ENCODE assay signal across 13 cellular contexts in the genomic region with DNA sequence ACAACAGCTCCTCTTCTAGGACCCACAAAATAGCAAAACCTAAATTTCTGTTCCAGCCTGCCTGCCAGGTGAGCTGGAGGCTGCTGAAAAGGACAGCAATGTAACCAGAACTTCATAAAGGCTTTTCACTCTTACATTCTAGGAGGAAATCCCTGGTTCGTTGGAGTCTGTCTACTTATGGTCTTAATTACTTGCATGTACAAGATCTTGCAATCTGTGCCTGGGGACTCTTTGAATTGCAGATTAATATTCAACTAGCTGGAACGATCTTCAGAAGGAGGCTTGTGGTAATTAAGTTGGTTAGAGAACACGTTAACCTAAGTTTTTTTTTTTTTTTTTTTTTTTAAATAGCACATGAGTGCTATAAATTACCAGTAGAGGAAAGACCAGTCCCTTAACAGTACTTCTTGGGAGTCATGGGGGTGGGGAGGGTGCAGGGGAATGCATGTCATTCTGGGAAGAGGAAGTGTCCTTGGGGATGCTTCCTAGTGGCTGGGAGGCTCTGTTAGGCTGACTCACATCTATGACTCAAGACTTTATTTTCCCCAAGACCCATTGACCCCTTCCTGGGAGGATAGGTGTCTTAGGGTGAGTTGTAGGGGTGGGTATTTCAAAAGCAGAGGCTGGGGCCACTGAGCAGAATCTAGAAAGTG.
DNase-seq lines count a peak whose midpoint lies in the region; ATAC-seq and TF ChIP-seq lines count a peak whose summit lies in the region.
"Had no signal": no experiment of that assay in that cellular context is flagged by ENCODE, and none has a peak within 500 bp of the region (broad histone marks: within the 10 kb centered on the region; RNA-seq: fewer than 3 reads in every experiment).

No MANE protein-coding gene starts in this region.

- ATAC-seq in upper lobe of right lung (peak; percentile 51), GM18502 (IDR thresholded peaks at IDR 0.05; ENCODE audit: poor library complexity, unreplicated experiment) (no peak), HG03432 (IDR thresholded peaks at IDR 0.05; ENCODE audit: unreplicated experiment) (no peak), GM21723 (IDR thresholded peaks at IDR 0.05; ENCODE audit: unreplicated experiment) (no peak)

- H3K27ac ChIP-seq in Peyer's patch (peak overlapping the region in 1 of 4 donors; percentile 65), upper lobe of right lung (no peak overlapping the region)
- H3K27ac ChIP-seq: 22Rv1, KMS-11 had no signal

- peak; percentile 11 for DNase-seq in DMS53 (lab: John Stamatoyannopoulos, UW)
- no peak for DNase-seq in DMS53 treated with DMSO at 0.1 percent for 48 hours (lab: John Stamatoyannopoulos, UW; ENCODE audit: unreplicated experiment)
- peak in 2 of 3 donors; percentile 57 to 82 for DNase-seq in Peyer's patch
- peak; percentile 3 to 4 for DNase-seq in foreskin fibroblast
- DNase-seq in upper lobe of right lung = no peak
- DNase-seq: activated CD4-positive, alpha-beta memory T cell treated with anti-CD3 and anti-CD28 coated beads for 36 hours; activated gamma-delta T cell; head of caudate nucleus had no signal

- H3K4me1 ChIP-seq in Peyer's patch (peaks cover 0 to 6% (median 0%) of the 10 kb centered on the region in 4 donors), upper lobe of right lung (no peaks in the 10 kb centered on the region)

- H3K27me3 ChIP-seq in Peyer's patch = no peaks in the 10 kb centered on the region
- H3K27me3 ChIP-seq in upper lobe of right lung = peaks cover 3% of the 10 kb centered on the region

- intact Hi-C loops in upper lobe of right lung (cut with DNase I) = no loop called here

- TF ChIP-seq CTCF in Peyer's patch (IDR thresholded peaks at IDR 0.05) = no peak
- no peak for TF ChIP-seq CTCF in foreskin fibroblast (IDR thresholded peaks at IDR 0.05; ENCODE audit: low read depth, low read length)
- no peak for TF ChIP-seq CTCF in upper lobe of right lung (IDR thresholded peaks at IDR 0.05)

- H3K4me3 ChIP-seq in Peyer's patch = no peak overlapping the region
- H3K4me3 ChIP-seq in foreskin fibroblast (ENCODE audit: low read depth in 1 of 2, low read length in 2 of 2) = no peak overlapping the region
- no peak overlapping the region for H3K4me3 ChIP-seq in upper lobe of right lung

- no peaks in the 10 kb centered on the region for H3K36me3 ChIP-seq in Peyer's patch
- no peaks in the 10 kb centered on the region for H3K36me3 ChIP-seq in upper lobe of right lung

- no peak for TF ChIP-seq POLR2A in Peyer's patch (IDR thresholded peaks at IDR 0.05)

- H3K9me3 ChIP-seq in Peyer's patch (no peaks in the 10 kb centered on the region), upper lobe of right lung (no peaks in the 10 kb centered on the region)

Comparison
In these comparisons a context has a peak if more than half of its experiments do, and no peak if none do; other contexts are left out.
1. DNase-seq: peak in DMS53 (single experiment), Peyer's patch (2 of 3) and foreskin fibroblast (2 of 2); none in DMS53 treated with DMSO at 0.1 percent for 48 hours (single experiment) and upper lobe of right lung (single experiment).